8 cellular contexts compared by ENCODE assay signal in the genomic region with DNA sequence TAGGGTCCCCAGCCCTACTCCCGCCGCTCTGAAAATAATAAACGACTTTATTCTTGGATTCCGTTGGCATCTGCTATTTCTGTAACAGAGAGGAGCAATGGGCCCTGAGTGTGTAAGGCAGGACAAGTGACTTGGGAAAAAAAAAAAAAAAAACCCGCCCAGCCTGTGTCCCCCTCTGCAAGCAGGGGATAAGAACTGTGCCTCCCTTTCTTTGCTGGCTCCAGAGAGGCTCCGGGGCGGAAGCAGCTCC. TPM values are rescaled to one million over a fixed set of nuclear protein-coding genes. Genes with fewer than 3 reads are reported as not detected.
DNase-seq lines count a peak whose midpoint lies in the region; ATAC-seq and TF ChIP-seq lines count a peak whose summit lies in the region.

No MANE protein-coding gene starts in this region.

- H3K27ac Mint-ChIP-seq in naive thymus-derived CD8-positive, alpha-beta T cell: peak overlapping the region; percentile 83 to 97 (median 93)

- no peak for ATAC-seq in naive thymus-derived CD8-positive, alpha-beta T cell
- ATAC-seq in GM21786 (IDR thresholded peaks at IDR 0.05; ENCODE audit: unreplicated experiment): no peak

- DNase-seq in AG04450 (ENCODE audit: low read depth, low spot score): no peak
- no peak for DNase-seq in LNCaP clone FGC (ENCODE audit: low read depth)
- no peak for DNase-seq in dorsolateral prefrontal cortex
- DNase-seq in naive thymus-derived CD8-positive, alpha-beta T cell: no peak
- no peak for DNase-seq in NOMO-1 treated with DMSO at 0.1 percent for 48 hours (lab: John Stamatoyannopoulos, UW; ENCODE audit: unreplicated experiment)
- DNase-seq in NCI-H748 treated with DMSO at 0.1 percent for 48 hours (lab: John Stamatoyannopoulos, UW): no peak
- no peak for DNase-seq in NCI-H748 (lab: John Stamatoyannopoulos, UW; ENCODE audit: unreplicated experiment)

- H3K36me3 Mint-ChIP-seq in naive thymus-derived CD8-positive, alpha-beta T cell: no peaks in the 10 kb centered on the region

- H3K9me3 ChIP-seq in AG04450 (ENCODE audit: control insufficient read depth, insufficient read depth, low read length): no peaks in the 10 kb centered on the region; the same call in 1 of the 2 replicates

- H3K27me3 ChIP-seq in AG04450 (ENCODE audit: control insufficient read depth, insufficient read depth, low read length): no peaks in the 10 kb centered on the region
- H3K27me3 ChIP-seq in dorsolateral prefrontal cortex: no peaks in the 10 kb centered on the region

- CTCF ChIA-PET in AG04450 (lab: Charles Lee): no interaction called here

- H3K4me1 Mint-ChIP-seq in naive thymus-derived CD8-positive, alpha-beta T cell: peaks cover 22 to 66% (median 58%) of the 10 kb centered on the region in 4 donors

- no peaks in the 10 kb centered on the region for H3K27me3 Mint-ChIP-seq in naive thymus-derived CD8-positive, alpha-beta T cell

- no peaks in the 10 kb centered on the region for H3K9me3 Mint-ChIP-seq in naive thymus-derived CD8-positive, alpha-beta T cell

- H3K4me3 Mint-ChIP-seq in naive thymus-derived CD8-positive, alpha-beta T cell: peak overlapping the region; percentile 82 to 99 (median 90)

- no peak for TF ChIP-seq CTCF in AG04450 (IDR thresholded peaks at IDR 0.05; ENCODE audit: low read depth, low read length)
- TF ChIP-seq CTCF in LNCaP clone FGC (IDR thresholded peaks at IDR 0.05; ENCODE audit: control insufficient read depth, extremely low read depth, insufficient read depth): no peak
- no peak for TF ChIP-seq CTCF in dorsolateral prefrontal cortex (IDR thresholded peaks at IDR 0.05 in 54 of 56, conservative IDR thresholded peaks at IDR 0.05 in 2 of 56; ENCODE audit: low read depth in 1 of 56, partially characterized antibody in 56 of 56)

- intact Hi-C loops in dorsolateral prefrontal cortex (cut with DNase I): loop anchor here in 1 of 2 donors (5.0 kb wide), 1 partner anchor 43 kb away; a partner anchor contains a TSS

- H3K27ac ChIP-seq in AG04450 (ENCODE audit: low read depth, low read length): no peak overlapping the region
- peak overlapping the region; percentile 41 to 98 (median 93) for H3K27ac ChIP-seq in dorsolateral prefrontal cortex

- POLR2A ChIA-PET in AG04450 (lab: Yijun Ruan, JAX): interaction anchor here (0.7 kb wide), 1 partner anchor 56 kb away, joined by 3 read pairs; no protein-coding TSS in a partner anchor
- POLR2A ChIA-PET in naive thymus-derived CD8-positive, alpha-beta T cell (lab: Charles Lee): interaction anchor here (0.6 to 16.0 kb wide), 12 partner anchors 13 to 1628 kb away, joined by 3 to 290 read pairs (median 4); a partner anchor contains a TSS

- H3K4me3 ChIP-seq in AG04450 (ENCODE audit: low read depth, low read length): peak overlapping the region; percentile 75
- peak overlapping the region; percentile 69 for H3K4me3 ChIP-seq in LNCaP clone FGC (ENCODE audit: low read depth, low read length)
- H3K4me3 ChIP-seq in dorsolateral prefrontal cortex: peak overlapping the region; percentile 47 to 98 (median 78)

RNA-seq across cellular contexts. Expression of a gene that starts 0.5 kb away (rescaled TPM):
- polyA plus RNA-seq in AG04450 (2011; rRNA removed): 18.7 and 28.4 TPM in 2 replicates
- 14.5 and 19.4 TPM in 2 replicates for polyA minus RNA-seq in AG04450 (2011; rRNA and poly(A)+ RNA removed)
- total RNA-seq in dorsolateral prefrontal cortex: 10 to 100 TPM; 22.5 to 46.8 (median 32.3) TPM
- 10 to 100 TPM; 54.9 to 56.2 TPM for total RNA-seq in naive thymus-derived CD8-positive, alpha-beta T cell
- 10 to 100 TPM; 21.5 to 33.2 (median 30.9) TPM for polyA plus RNA-seq in naive thymus-derived CD8-positive, alpha-beta T cell

RNA-seq across cellular contexts. Expression of a gene that starts 3.8 kb away (rescaled TPM):
- 18.8 and 29.1 TPM in 2 replicates for polyA plus RNA-seq in AG04450 (2011; rRNA removed)
- polyA minus RNA-seq in AG04450 (2011; rRNA and poly(A)+ RNA removed): 13.4 and 17.1 TPM in 2 replicates
- 10 to 100 TPM; 29.9 to 74.4 (median 43.4) TPM for total RNA-seq in dorsolateral prefrontal cortex
- 10 to 100 TPM; 77.1 to 83.8 TPM for total RNA-seq in naive thymus-derived CD8-positive, alpha-beta T cell
- polyA plus RNA-seq in naive thymus-derived CD8-positive, alpha-beta T cell: 10 to 100 TPM; 43.4 to 50.4 (median 48.2) TPM

RNA-seq across cellular contexts. Expression of a gene that starts 3.9 kb away (rescaled TPM):
- 21.6 and 34.0 TPM in 2 replicates for polyA plus RNA-seq in AG04450 (2011; rRNA removed)
- polyA minus RNA-seq in AG04450 (2011; rRNA and poly(A)+ RNA removed): 32.8 and 42.3 TPM in 2 replicates
- total RNA-seq in dorsolateral prefrontal cortex: 10 to 100 TPM; 14.9 to 41.9 (median 27.8) TPM
- total RNA-seq in naive thymus-derived CD8-positive, alpha-beta T cell: 10 to 100 TPM; 40.2 to 41.0 TPM
- 10 to 100 TPM; 47.2 to 54.2 (median 51.4) TPM for polyA plus RNA-seq in naive thymus-derived CD8-positive, alpha-beta T cell

RNA-seq across cellular contexts. Expression of a gene that starts 4.5 kb away (rescaled TPM):
- polyA plus RNA-seq in AG04450 (2011; rRNA removed): 11.8 and 15.7 TPM in 2 replicates
- 11.0 and 11.8 TPM in 2 replicates for polyA minus RNA-seq in AG04450 (2011; rRNA and poly(A)+ RNA removed)
- total RNA-seq in dorsolateral prefrontal cortex: 100 to 1,000 TPM in 51 of 120 experiments, 10 to 100 TPM in 69; 70.2 to 201 (median 97.2) TPM
- 10 to 100 TPM; 59.7 to 62.1 TPM for total RNA-seq in naive thymus-derived CD8-positive, alpha-beta T cell
- 10 to 100 TPM; 11.2 to 28.1 (median 16.9) TPM for polyA plus RNA-seq in naive thymus-derived CD8-positive, alpha-beta T cell

RNA-seq across cellular contexts. Expression of a gene that starts 11.0 kb away (rescaled TPM):
- 29.9 and 39.0 TPM in 2 replicates for polyA plus RNA-seq in AG04450 (2011; rRNA removed)
- 21.6 and 24.2 TPM in 2 replicates for polyA minus RNA-seq in AG04450 (2011; rRNA and poly(A)+ RNA removed)
- total RNA-seq in dorsolateral prefrontal cortex: 100 to 1,000 TPM in 2 of 120 experiments, 10 to 100 TPM in 118; 43.6 to 115 (median 66.0) TPM
- 10 to 100 TPM; 24.1 to 28.9 TPM for total RNA-seq in naive thymus-derived CD8-positive, alpha-beta T cell
- polyA plus RNA-seq in naive thymus-derived CD8-positive, alpha-beta T cell: 10 to 100 TPM; 84.9 to 91.8 (median 85.5) TPM
